1 cellular context compared by ENCODE assay signal in the genomic region with DNA sequence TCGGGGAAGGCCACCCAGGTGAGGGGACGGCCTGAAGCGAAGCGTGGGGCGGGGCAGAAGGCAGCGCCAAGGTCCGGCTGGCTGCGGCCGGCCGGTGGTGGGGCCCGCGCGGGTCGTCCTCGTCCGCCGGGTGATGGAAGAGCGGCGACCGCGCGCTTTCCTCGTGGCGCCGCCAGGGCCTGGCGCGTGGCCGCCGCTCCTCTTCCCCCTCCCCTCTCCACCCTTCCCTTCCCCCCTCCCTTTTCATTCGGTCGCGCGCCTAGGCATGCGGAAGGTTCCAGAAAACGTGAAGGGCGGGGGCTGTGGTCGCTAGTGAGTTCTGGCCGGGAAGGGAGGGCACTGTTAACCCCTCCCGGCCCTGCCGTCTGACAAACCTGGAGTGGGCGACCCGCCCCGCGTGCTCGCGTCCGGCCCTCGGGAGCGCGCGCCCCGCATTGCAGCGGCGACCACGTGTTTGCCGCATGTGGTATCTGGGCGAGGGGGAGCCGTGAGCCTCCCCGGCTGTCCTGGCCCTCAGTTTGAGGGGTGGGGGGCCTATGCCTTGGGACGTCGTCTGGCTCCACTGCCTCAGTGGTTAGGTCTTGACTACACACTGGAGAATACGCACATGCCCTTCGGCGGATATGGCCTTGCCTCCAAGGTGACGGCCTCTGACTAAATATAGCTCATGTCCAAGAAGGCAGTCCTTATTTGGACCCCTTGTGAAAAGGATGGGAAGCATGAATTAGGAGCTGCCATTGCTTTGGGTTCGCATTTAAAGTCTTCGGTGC.
TF ChIP-seq lines count a peak whose summit lies in the region.

No MANE protein-coding gene starts in this region.

TF ChIP-seq in GM12878, 131 proteins besides CTCF, POLR2A, EP300 and RAD21 (continued from another document):
- TF ChIP-seq, protein P1, sequence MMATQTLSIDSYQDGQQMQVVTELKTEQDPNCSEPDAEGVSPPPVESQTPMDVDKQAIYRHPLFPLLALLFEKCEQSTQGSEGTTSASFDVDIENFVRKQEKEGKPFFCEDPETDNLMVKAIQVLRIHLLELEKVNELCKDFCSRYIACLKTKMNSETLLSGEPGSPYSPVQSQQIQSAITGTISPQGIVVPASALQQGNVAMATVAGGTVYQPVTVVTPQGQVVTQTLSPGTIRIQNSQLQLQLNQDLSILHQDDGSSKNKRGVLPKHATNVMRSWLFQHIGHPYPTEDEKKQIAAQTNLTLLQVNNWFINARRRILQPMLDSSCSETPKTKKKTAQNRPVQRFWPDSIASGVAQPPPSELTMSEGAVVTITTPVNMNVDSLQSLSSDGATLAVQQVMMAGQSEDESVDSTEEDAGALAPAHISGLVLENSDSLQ (IDR thresholded peaks at IDR 0.05), result no peak
- TF ChIP-seq SMARCA5 (IDR thresholded peaks at IDR 0.05), result no peak; the same call in 1 of the 2 replicates
- no peak for TF ChIP-seq ZZZ3 (IDR thresholded peaks at IDR 0.05; ENCODE audit: control insufficient read depth, insufficient read length, low read depth)
- TF ChIP-seq, protein P2, sequence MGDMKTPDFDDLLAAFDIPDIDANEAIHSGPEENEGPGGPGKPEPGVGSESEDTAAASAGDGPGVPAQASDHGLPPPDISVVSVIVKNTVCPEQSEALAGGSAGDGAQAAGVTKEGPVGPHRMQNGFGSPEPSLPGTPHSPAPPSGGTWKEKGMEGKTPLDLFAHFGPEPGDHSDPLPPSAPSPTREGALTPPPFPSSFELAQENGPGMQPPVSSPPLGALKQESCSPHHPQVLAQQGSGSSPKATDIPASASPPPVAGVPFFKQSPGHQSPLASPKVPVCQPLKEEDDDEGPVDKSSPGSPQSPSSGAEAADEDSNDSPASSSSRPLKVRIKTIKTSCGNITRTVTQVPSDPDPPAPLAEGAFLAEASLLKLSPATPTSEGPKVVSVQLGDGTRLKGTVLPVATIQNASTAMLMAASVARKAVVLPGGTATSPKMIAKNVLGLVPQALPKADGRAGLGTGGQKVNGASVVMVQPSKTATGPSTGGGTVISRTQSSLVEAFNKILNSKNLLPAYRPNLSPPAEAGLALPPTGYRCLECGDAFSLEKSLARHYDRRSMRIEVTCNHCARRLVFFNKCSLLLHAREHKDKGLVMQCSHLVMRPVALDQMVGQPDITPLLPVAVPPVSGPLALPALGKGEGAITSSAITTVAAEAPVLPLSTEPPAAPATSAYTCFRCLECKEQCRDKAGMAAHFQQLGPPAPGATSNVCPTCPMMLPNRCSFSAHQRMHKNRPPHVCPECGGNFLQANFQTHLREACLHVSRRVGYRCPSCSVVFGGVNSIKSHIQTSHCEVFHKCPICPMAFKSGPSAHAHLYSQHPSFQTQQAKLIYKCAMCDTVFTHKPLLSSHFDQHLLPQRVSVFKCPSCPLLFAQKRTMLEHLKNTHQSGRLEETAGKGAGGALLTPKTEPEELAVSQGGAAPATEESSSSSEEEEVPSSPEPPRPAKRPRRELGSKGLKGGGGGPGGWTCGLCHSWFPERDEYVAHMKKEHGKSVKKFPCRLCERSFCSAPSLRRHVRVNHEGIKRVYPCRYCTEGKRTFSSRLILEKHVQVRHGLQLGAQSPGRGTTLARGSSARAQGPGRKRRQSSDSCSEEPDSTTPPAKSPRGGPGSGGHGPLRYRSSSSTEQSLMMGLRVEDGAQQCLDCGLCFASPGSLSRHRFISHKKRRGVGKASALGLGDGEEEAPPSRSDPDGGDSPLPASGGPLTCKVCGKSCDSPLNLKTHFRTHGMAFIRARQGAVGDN (IDR thresholded peaks at IDR 0.05), result peak; percentile 25; the same call in 1 of the 2 replicates
- no peak for TF ChIP-seq CREB1 (IDR thresholded peaks at IDR 0.05; ENCODE audit: low read depth)
- TF ChIP-seq BHLHE40 (IDR thresholded peaks at IDR 0.05; ENCODE audit: borderline replicate concordance in 1 of 2, low read depth in 2 of 2, low read length in 1 of 2), result peak; percentile 57 to 77; a peak in 3 of 4 replicates
- TF ChIP-seq SREBF1 (IDR thresholded peaks at IDR 0.05; ENCODE audit: low read length), result no peak
- no peak for TF ChIP-seq CHD1 (IDR thresholded peaks at IDR 0.05; ENCODE audit: low read depth, low read length)
- TF ChIP-seq DPF2 (IDR thresholded peaks at IDR 0.05), result no peak
- TF ChIP-seq NR2C2 (IDR thresholded peaks at IDR 0.05; ENCODE audit: borderline replicate concordance, control insufficient read depth, insufficient read length, low read depth), result no peak
- TF ChIP-seq GABPA (IDR thresholded peaks at IDR 0.05; ENCODE audit: low read depth), result no peak
- no peak for TF ChIP-seq SRF (IDR thresholded peaks at IDR 0.05; ENCODE audit: low read depth in 2 of 2, low read length in 2 of 2)
- TF ChIP-seq NR2F1 (conservative IDR thresholded peaks at IDR 0.05), result 0 out of 2 replicates have a peak, but pooled peaks have one; percentile 12
- no peak for TF ChIP-seq ETV6 (conservative IDR thresholded peaks at IDR 0.05 in 1 of 2, IDR thresholded peaks at IDR 0.05 in 1 of 2; ENCODE audit: borderline replicate concordance in 1 of 2, low read depth in 1 of 2)
- TF ChIP-seq MXI1 (IDR thresholded peaks at IDR 0.05; ENCODE audit: low read depth, low read length), result peak; percentile 98
- no peak for TF ChIP-seq MTA2 (IDR thresholded peaks at IDR 0.05; ENCODE audit: low read depth)
- TF ChIP-seq PML (IDR thresholded peaks at IDR 0.05; ENCODE audit: low read length), result no peak
- TF ChIP-seq, protein P3, sequence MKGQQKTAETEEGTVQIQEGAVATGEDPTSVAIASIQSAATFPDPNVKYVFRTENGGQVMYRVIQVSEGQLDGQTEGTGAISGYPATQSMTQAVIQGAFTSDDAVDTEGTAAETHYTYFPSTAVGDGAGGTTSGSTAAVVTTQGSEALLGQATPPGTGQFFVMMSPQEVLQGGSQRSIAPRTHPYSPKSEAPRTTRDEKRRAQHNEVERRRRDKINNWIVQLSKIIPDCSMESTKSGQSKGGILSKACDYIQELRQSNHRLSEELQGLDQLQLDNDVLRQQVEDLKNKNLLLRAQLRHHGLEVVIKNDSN (IDR thresholded peaks at IDR 0.05; ENCODE audit: borderline replicate concordance, extremely low read length, insufficient read depth, low read depth, low read length), result peak; percentile 77
- peak; percentile 37; the same call in 1 of the 3 replicates for TF ChIP-seq POU2F2 (IDR thresholded peaks at IDR 0.05; ENCODE audit: borderline replicate concordance, low read depth, low read length)
- TF ChIP-seq LARP7 (IDR thresholded peaks at IDR 0.05), result peak; percentile 13; the same call in 1 of the 2 replicates
- TF ChIP-seq ASH2L (IDR thresholded peaks at IDR 0.05; ENCODE audit: borderline replicate concordance, low read depth), result no peak
- TF ChIP-seq, protein P4, sequence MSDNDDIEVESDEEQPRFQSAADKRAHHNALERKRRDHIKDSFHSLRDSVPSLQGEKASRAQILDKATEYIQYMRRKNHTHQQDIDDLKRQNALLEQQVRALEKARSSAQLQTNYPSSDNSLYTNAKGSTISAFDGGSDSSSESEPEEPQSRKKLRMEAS (IDR thresholded peaks at IDR 0.05; ENCODE audit: low read depth, low read length), result peak; percentile 95; the same call in 1 of the 2 replicates
- 0 out of 2 replicates have a peak, but pooled peaks have one; percentile 25 for TF ChIP-seq HDGF (IDR thresholded peaks at IDR 0.05)
- TF ChIP-seq CREM (IDR thresholded peaks at IDR 0.05; ENCODE audit: low read depth), result peak; percentile 8; the same call in 1 of the 2 replicates
- no peak for TF ChIP-seq RFX5 (IDR thresholded peaks at IDR 0.05; ENCODE audit: low read depth, low read length)
- no peak for TF ChIP-seq TCF12 (IDR thresholded peaks at IDR 0.05; ENCODE audit: low read depth, low read length)
- peak; percentile 87 for TF ChIP-seq BACH1 (IDR thresholded peaks at IDR 0.05; ENCODE audit: borderline replicate concordance)
- no peak for TF ChIP-seq SMC3 (IDR thresholded peaks at IDR 0.05; ENCODE audit: borderline replicate concordance, low read length)
- TF ChIP-seq PAX5 (IDR thresholded peaks at IDR 0.05; ENCODE audit: borderline replicate concordance, low read depth, low read length), result 0 out of 2 replicates have a peak, but pooled peaks have one; percentile 7
- TF ChIP-seq, protein P5, sequence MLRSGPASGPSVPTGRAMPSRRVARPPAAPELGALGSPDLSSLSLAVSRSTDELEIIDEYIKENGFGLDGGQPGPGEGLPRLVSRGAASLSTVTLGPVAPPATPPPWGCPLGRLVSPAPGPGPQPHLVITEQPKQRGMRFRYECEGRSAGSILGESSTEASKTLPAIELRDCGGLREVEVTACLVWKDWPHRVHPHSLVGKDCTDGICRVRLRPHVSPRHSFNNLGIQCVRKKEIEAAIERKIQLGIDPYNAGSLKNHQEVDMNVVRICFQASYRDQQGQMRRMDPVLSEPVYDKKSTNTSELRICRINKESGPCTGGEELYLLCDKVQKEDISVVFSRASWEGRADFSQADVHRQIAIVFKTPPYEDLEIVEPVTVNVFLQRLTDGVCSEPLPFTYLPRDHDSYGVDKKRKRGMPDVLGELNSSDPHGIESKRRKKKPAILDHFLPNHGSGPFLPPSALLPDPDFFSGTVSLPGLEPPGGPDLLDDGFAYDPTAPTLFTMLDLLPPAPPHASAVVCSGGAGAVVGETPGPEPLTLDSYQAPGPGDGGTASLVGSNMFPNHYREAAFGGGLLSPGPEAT (IDR thresholded peaks at IDR 0.05; ENCODE audit: low read depth), result no peak
- TF ChIP-seq, protein P6, sequence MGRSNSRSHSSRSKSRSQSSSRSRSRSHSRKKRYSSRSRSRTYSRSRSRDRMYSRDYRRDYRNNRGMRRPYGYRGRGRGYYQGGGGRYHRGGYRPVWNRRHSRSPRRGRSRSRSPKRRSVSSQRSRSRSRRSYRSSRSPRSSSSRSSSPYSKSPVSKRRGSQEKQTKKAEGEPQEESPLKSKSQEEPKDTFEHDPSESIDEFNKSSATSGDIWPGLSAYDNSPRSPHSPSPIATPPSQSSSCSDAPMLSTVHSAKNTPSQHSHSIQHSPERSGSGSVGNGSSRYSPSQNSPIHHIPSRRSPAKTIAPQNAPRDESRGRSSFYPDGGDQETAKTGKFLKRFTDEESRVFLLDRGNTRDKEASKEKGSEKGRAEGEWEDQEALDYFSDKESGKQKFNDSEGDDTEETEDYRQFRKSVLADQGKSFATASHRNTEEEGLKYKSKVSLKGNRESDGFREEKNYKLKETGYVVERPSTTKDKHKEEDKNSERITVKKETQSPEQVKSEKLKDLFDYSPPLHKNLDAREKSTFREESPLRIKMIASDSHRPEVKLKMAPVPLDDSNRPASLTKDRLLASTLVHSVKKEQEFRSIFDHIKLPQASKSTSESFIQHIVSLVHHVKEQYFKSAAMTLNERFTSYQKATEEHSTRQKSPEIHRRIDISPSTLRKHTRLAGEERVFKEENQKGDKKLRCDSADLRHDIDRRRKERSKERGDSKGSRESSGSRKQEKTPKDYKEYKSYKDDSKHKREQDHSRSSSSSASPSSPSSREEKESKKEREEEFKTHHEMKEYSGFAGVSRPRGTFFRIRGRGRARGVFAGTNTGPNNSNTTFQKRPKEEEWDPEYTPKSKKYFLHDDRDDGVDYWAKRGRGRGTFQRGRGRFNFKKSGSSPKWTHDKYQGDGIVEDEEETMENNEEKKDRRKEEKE (IDR thresholded peaks at IDR 0.05), result no peak
- TF ChIP-seq, protein P7, sequence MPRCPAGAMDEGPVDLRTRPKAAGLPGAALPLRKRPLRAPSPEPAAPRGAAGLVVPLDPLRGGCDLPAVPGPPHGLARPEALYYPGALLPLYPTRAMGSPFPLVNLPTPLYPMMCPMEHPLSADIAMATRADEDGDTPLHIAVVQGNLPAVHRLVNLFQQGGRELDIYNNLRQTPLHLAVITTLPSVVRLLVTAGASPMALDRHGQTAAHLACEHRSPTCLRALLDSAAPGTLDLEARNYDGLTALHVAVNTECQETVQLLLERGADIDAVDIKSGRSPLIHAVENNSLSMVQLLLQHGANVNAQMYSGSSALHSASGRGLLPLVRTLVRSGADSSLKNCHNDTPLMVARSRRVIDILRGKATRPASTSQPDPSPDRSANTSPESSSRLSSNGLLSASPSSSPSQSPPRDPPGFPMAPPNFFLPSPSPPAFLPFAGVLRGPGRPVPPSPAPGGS (IDR thresholded peaks at IDR 0.05; ENCODE audit: borderline replicate concordance, insufficient read depth, low read depth, low read length, poor library complexity, severe bottlenecking), result peak; percentile 26
- TF ChIP-seq, protein P8, sequence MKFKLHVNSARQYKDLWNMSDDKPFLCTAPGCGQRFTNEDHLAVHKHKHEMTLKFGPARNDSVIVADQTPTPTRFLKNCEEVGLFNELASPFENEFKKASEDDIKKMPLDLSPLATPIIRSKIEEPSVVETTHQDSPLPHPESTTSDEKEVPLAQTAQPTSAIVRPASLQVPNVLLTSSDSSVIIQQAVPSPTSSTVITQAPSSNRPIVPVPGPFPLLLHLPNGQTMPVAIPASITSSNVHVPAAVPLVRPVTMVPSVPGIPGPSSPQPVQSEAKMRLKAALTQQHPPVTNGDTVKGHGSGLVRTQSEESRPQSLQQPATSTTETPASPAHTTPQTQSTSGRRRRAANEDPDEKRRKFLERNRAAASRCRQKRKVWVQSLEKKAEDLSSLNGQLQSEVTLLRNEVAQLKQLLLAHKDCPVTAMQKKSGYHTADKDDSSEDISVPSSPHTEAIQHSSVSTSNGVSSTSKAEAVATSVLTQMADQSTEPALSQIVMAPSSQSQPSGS (IDR thresholded peaks at IDR 0.05; ENCODE audit: low read length), result no peak
- TF ChIP-seq ZNF207 (IDR thresholded peaks at IDR 0.05; ENCODE audit: borderline replicate concordance), result 0 out of 2 replicates have a peak, but pooled peaks have one; percentile 21
- TF ChIP-seq TAF1 (IDR thresholded peaks at IDR 0.05; ENCODE audit: borderline replicate concordance, low read depth, low read length), result 0 out of 2 replicates have a peak, but pooled peaks have one; percentile 27
- TF ChIP-seq IRF4 (IDR thresholded peaks at IDR 0.05; ENCODE audit: low read depth, low read length), result no peak
- TF ChIP-seq POLR2AphosphoS2 (IDR thresholded peaks at IDR 0.05; ENCODE audit: low read depth, low read length), result no peak
- TF ChIP-seq TBL1XR1 (IDR thresholded peaks at IDR 0.05; ENCODE audit: low read depth, low read length), result no peak
- no peak for TF ChIP-seq IKZF1 (conservative IDR thresholded peaks at IDR 0.05)
